Comparison of ENCODE assay signal across 28 cellular contexts in genomic region chr10:7363700-7364099, GRCh38.
"Had no signal": no experiment of that assay in that cellular context is flagged by ENCODE, and none has a peak within 500 bp of the region (broad histone marks: within the 10 kb centered on the region; RNA-seq: fewer than 3 reads in every experiment).

No MANE protein-coding gene starts in this region.

- ATAC-seq: activated CD4-positive, CD25-positive, alpha-beta regulatory T cell treated with anti-CD3 and anti-CD28 coated beads, Interleukin-2, amount 50 U/mL, for 24 hours; esophagus mucosa; left cardiac atrium; left ventricle myocardium superior; naive thymus-derived CD8-positive, alpha-beta T cell had no signal

- H3K4me3 Mint-ChIP-seq: activated naive CD8-positive, alpha-beta T cell treated with anti-CD3 and anti-CD28 coated beads, Interleukin-2, amount 10 ng/mL, durations not matched to agents 7 days and 5 days; activated T-helper 1 cell treated with anti-CD3 and anti-CD28 coated beads, Interleukin-12 subunit alpha, Interleukin-12 subunit beta, Interleukin-2, Interleukin-4 antibody, amounts not matched to agents 30 ng/mL and 10 ng/mL and 1 ng/mL, durations not matched to agents 14 hours and 24 hours and 36 hours; mesothelial cell of epicardium; naive thymus-derived CD8-positive, alpha-beta T cell; type B pancreatic cell had no signal

- H3K4me2 ChIP-seq: smooth muscle cell had no signal

- H3K36me3 ChIP-seq: brain microvascular endothelial cell, uterus had no signal

- H3K27ac ChIP-seq: brain microvascular endothelial cell, right atrium auricular region, uterus, VCaP had no signal

- H3K27me3 Mint-ChIP-seq: activated naive CD8-positive, alpha-beta T cell treated with anti-CD3 and anti-CD28 coated beads, Interleukin-2, amount 10 ng/mL, durations not matched to agents 7 days and 5 days; naive thymus-derived CD8-positive, alpha-beta T cell had no signal

- H3K4me1 ChIP-seq: right atrium auricular region, uterus had no signal

- FAIRE-seq: astrocyte, keratinocyte, TTC549 had no signal

- H3K27ac Mint-ChIP-seq: activated naive CD8-positive, alpha-beta T cell treated with anti-CD3 and anti-CD28 coated beads, Interleukin-2, amount 10 ng/mL, durations not matched to agents 7 days and 5 days; activated T-helper 1 cell treated with anti-CD3 and anti-CD28 coated beads, Interleukin-12 subunit alpha, Interleukin-12 subunit beta, Interleukin-2, Interleukin-4 antibody, amounts not matched to agents 30 ng/mL and 10 ng/mL and 1 ng/mL, durations not matched to agents 14 hours and 24 hours and 36 hours; mesothelial cell of epicardium; type B pancreatic cell had no signal

- H3K4me3 ChIP-seq: right atrium auricular region, smooth muscle cell, uterus had no signal

- DNase-seq: activated effector memory CD4-positive, alpha-beta T cell treated with anti-CD3 and anti-CD28 coated beads, Interleukin-2, amount 50 U/mL, for 16 hours; activated naive CD8-positive, alpha-beta T cell treated with anti-CD3 and anti-CD28 coated beads, Interleukin-2, amount 10 ng/mL, durations not matched to agents 7 days and 5 days; amniotic stem cell; brain microvascular endothelial cell; cortex of kidney; foreskin fibroblast; head of caudate nucleus; hippocampal formation; left cardiac atrium; left ventricle myocardium superior; naive thymus-derived CD8-positive, alpha-beta T cell; stimulated activated CD4-positive, alpha-beta T cell treated with anti-CD3 and anti-CD28 coated beads, Interleukin-15, amount 100 ng/mL, for 24 hours; stimulated activated CD4-positive, alpha-beta T cell treated with anti-CD3 and anti-CD28 coated beads, Interleukin-2, amount 100 ng/mL, for 24 hours; stimulated activated naive CD8-positive, alpha-beta T cell treated with anti-CD3 and anti-CD28 coated beads, Interleukin-15, Interleukin-2, amounts not matched to agents 100 U/mL and 50 U/mL, for 24 hours; substantia nigra; T-helper 9 cell; uterus had no signal

- H3K27me3 ChIP-seq: brain microvascular endothelial cell, right atrium auricular region, uterus had no signal

- H3K9me3 ChIP-seq: right atrium auricular region, uterus had no signal

- H3K4me1 Mint-ChIP-seq: mesothelial cell of epicardium had no signal
